ENCODE assay signal across 8 cellular contexts in the genomic region with DNA sequence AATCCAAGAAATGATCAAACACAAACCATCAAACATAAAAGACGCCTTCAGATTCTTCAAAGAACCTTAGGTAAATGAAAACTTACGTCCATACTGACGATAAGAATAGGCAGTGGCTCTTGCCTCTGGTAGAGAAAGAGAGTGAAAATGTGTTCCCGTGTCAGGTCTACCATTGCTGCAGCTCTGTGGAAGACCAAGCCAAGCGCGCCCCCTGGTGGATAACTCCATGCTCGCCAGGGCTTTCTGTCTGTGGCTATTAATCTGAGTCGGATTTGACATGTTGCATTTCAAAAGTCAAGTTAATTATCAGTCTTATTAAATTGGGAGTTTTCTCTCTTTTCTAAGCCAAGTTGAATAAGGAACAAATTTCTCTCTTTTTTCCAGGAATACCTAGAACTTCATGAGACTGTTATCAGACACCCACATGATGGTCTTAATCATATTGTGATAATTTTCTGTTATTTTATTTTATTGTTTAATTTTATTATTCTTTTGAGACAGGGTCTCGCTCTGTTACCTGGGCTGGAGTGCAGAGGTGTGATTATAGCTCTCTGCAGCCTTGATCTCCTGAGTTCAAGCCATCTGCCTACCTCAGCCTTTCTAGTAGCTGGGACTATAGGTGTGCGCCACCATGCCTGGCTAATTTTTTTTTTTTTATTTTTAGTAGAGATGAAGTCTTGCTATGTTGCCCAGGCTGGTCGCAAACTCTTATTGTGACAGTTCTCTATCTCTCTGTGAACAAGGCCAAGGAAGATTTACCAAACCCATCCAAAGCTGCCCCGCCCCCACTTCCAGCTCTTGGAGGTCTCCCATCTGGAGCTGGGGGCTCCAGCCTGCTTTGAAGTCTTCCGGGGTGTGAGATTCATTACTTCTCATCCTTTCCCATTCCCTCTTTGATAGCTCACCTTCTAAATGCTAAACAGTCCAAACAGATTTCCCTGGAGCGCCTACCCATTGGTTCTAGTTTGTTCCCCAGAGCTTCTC. TPM values are rescaled to one million over a fixed set of nuclear protein-coding genes. Genes with fewer than 3 reads are reported as not detected.
DNase-seq lines count a peak whose midpoint lies in the region; ATAC-seq and TF ChIP-seq lines count a peak whose summit lies in the region.

No MANE protein-coding gene starts in this region.

- H3K9me3 ChIP-seq in left ventricle myocardium inferior (replicated peaks) = peaks cover 2% of the 10 kb centered on the region

- peak; percentile 70 for ATAC-seq in HG02610 (IDR thresholded peaks at IDR 0.05; ENCODE audit: unreplicated experiment)
- ATAC-seq in GM18519 (IDR thresholded peaks at IDR 0.05; ENCODE audit: low FRiP score, unreplicated experiment) = no peak

- H3K36me3 ChIP-seq in left ventricle myocardium inferior = no peaks in the 10 kb centered on the region

- H3K4me1 ChIP-seq in left ventricle myocardium inferior = peaks cover 3% of the 10 kb centered on the region

- no peak overlapping the region for H3K27ac ChIP-seq in left ventricle myocardium inferior (replicated peaks)

- H3K4me3 ChIP-seq in left ventricle myocardium inferior = no peak overlapping the region

- DNase-seq in DMS53 (lab: John Stamatoyannopoulos, UW) (peak; percentile 94), NCI-H2081 (lab: John Stamatoyannopoulos, UW) (peak; percentile 83 to 85), T-helper 22 cell (ENCODE audit: low read depth) (peak; percentile 72), anterior cingulate cortex (lab: John Stamatoyannopoulos, UW) (peak in 57 of 58 donors; percentile 38 to 98 (median 78)), left ventricle myocardium inferior (peak; percentile 89), retina (peak; percentile 86)

- intact Hi-C loops in left ventricle myocardium inferior (cut with micrococcal nuclease) = no loop called here

- TF ChIP-seq CTCF in left ventricle myocardium inferior (IDR thresholded peaks at IDR 0.05; ENCODE audit: borderline replicate concordance) = peak; percentile 97

- H3K27me3 ChIP-seq in left ventricle myocardium inferior (ENCODE audit: low read depth) = no peaks in the 10 kb centered on the region

RNA-seq across cellular contexts. Expression of a gene that starts 15.8 kb away (rescaled TPM):
- total RNA-seq in left ventricle myocardium inferior = 0.55 TPM

RNA-seq across cellular contexts. Expression of a gene that starts 28.0 kb away (rescaled TPM):
- total RNA-seq in left ventricle myocardium inferior = 1.8 TPM

RNA-seq across cellular contexts. Expression of a gene that starts 33.7 kb away (rescaled TPM):
- 65.2 TPM for total RNA-seq in left ventricle myocardium inferior

RNA-seq across cellular contexts. Expression of a gene that starts 51.7 kb away (rescaled TPM):
- total RNA-seq in left ventricle myocardium inferior = 1,153 TPM
